Comparison of ENCODE assay signal across 18 cellular contexts in genomic region chr13:30844548-30845296, GRCh38.
DNase-seq lines count a peak whose midpoint lies in the region; ATAC-seq and TF ChIP-seq lines count a peak whose summit lies in the region.
"Had no signal": no experiment of that assay in that cellular context is flagged by ENCODE, and none has a peak within 500 bp of the region (broad histone marks: within the 10 kb centered on the region; RNA-seq: fewer than 3 reads in every experiment).

No MANE protein-coding gene starts in this region.

- in situ Hi-C loops in Panc1 (cut with HindIII; ENCODE audit: low pct_unique_long_range_greater_than_20kb, low sequenced_read_pairs), result no loop called here

- H3K36me3 Mint-ChIP-seq in activated T-helper 17 cell treated with anti-CD3 and anti-CD28 coated beads, Interleukin-2, amount 50 U/mL, for 72 hours (ENCODE audit: low read depth), result no peaks in the 10 kb centered on the region
- H3K36me3 Mint-ChIP-seq: activated naive CD4-positive, alpha-beta T cell treated with anti-CD3 and anti-CD28 coated beads, Interleukin-2, amount 50 U/mL, for 24 hours; neural progenitor cell had no signal

- intact Hi-C loops in Panc1 (cut with micrococcal nuclease; ENCODE audit: unreplicated experiment) (no loop called here), upper lobe of right lung (cut with DNase I) (no loop called here)

- H4K20me1 ChIP-seq in BLaER1 treated with 17β-estradiol and CSF1 and Interleukin-3, amounts not matched to agents 10 nM and 100 nM, result peaks cover 0 to 34% (median 5%) of the 10 kb centered on the region in 11 experiments; a peak in 8 of 22 replicates
- no peaks in the 10 kb centered on the region; the same call in 1 of the 2 replicates for H4K20me1 ChIP-seq in DND-41 (ENCODE audit: insufficient read depth, low read length)

- ATAC-seq in DND-41 (ENCODE audit: insufficient read depth, low read depth), result peak; percentile 60
- ATAC-seq in Panc1, result peak; percentile 52
- no peak for ATAC-seq in upper lobe of right lung
- no peak for ATAC-seq in activated T-helper 17 cell treated with anti-CD3 and anti-CD28 coated beads, Interleukin-2, amount 50 U/mL, for 72 hours (replicated peaks)
- ATAC-seq: body of pancreas had no signal

- peaks cover 22% of the 10 kb centered on the region for H3K4me1 Mint-ChIP-seq in activated T-helper 17 cell treated with anti-CD3 and anti-CD28 coated beads, Interleukin-2, amount 50 U/mL, for 72 hours
- H3K4me1 Mint-ChIP-seq: activated naive CD4-positive, alpha-beta T cell treated with anti-CD3 and anti-CD28 coated beads, Interleukin-2, amount 50 U/mL, for 24 hours; neural progenitor cell had no signal

- BruUV-seq in Panc1 (replicated peaks; lab: Mats Ljungman, UMichigan), result no TSS peak

- no peaks in the 10 kb centered on the region for H3K27me3 Mint-ChIP-seq in activated T-helper 17 cell treated with anti-CD3 and anti-CD28 coated beads, Interleukin-2, amount 50 U/mL, for 72 hours
- H3K27me3 Mint-ChIP-seq: activated naive CD4-positive, alpha-beta T cell treated with anti-CD3 and anti-CD28 coated beads, Interleukin-2, amount 50 U/mL, for 24 hours had no signal

- CTCF ChIA-PET in Panc1 (lab: Charles Lee), result no interaction called here

- TF ChIP-seq CTCF in DND-41 (IDR thresholded peaks at IDR 0.05; ENCODE audit: borderline replicate concordance, extremely low read depth, low read length, poor library complexity, severe bottlenecking), result no peak
- TF ChIP-seq CTCF in Panc1 (IDR thresholded peaks at IDR 0.05), result no peak
- no peak for TF ChIP-seq CTCF in upper lobe of right lung (IDR thresholded peaks at IDR 0.05)

- POLR2A ChIA-PET in Panc1 (lab: Charles Lee), result no interaction called here

- H3K27ac ChIP-seq in BLaER1 treated with 17β-estradiol and CSF1 and Interleukin-3, amounts not matched to agents 10 nM and 100 nM, result peak overlapping the region in 8 of 11 experiments; percentile 20 to 68 (median 55); a peak in 10 of 22 replicates
- H3K27ac ChIP-seq in DND-41 (ENCODE audit: low read length) (no peak overlapping the region), Panc1 (ENCODE audit: low read length) (peak overlapping the region; percentile 65; the same call in 1 of the 2 replicates), upper lobe of right lung (no peak overlapping the region)
- H3K27ac ChIP-seq: body of pancreas, neural progenitor cell, thoracic aorta had no signal

- H3K9me3 Mint-ChIP-seq in activated T-helper 17 cell treated with anti-CD3 and anti-CD28 coated beads, Interleukin-2, amount 50 U/mL, for 72 hours, result no peaks in the 10 kb centered on the region
- H3K9me3 Mint-ChIP-seq: activated naive CD4-positive, alpha-beta T cell treated with anti-CD3 and anti-CD28 coated beads, Interleukin-2, amount 50 U/mL, for 24 hours; neural progenitor cell had no signal

- H3K4me3 ChIP-seq in BLaER1 treated with 17β-estradiol and CSF1 and Interleukin-3, amounts not matched to agents 10 nM and 100 nM, result no peak overlapping the region
- no peak overlapping the region for H3K4me3 ChIP-seq in DND-41 (ENCODE audit: low read depth in 1 of 2, low read length in 2 of 2)
- no peak overlapping the region for H3K4me3 ChIP-seq in Panc1 (ENCODE audit: low read depth in 2 of 2, low read length in 2 of 2)
- no peak overlapping the region for H3K4me3 ChIP-seq in upper lobe of right lung
- H3K4me3 ChIP-seq: body of pancreas, neural progenitor cell, thoracic aorta had no signal

- H3K4me1 ChIP-seq in BLaER1 treated with 17β-estradiol and CSF1 and Interleukin-3, amounts not matched to agents 10 nM and 100 nM, result peaks cover 49 to 63% (median 55%) of the 10 kb centered on the region in 10 experiments
- H3K4me1 ChIP-seq in DND-41 (ENCODE audit: insufficient read depth, low read length) (no peaks in the 10 kb centered on the region), Panc1 (ENCODE audit: control insufficient read depth, insufficient read depth, low read length) (peaks cover 18% of the 10 kb centered on the region), upper lobe of right lung (peaks cover 8% of the 10 kb centered on the region)
- H3K4me1 ChIP-seq: body of pancreas, neural progenitor cell had no signal

- no peak overlapping the region for H3K4me3 Mint-ChIP-seq in activated T-helper 17 cell treated with anti-CD3 and anti-CD28 coated beads, Interleukin-2, amount 50 U/mL, for 72 hours
- H3K4me3 Mint-ChIP-seq: activated naive CD4-positive, alpha-beta T cell treated with anti-CD3 and anti-CD28 coated beads, Interleukin-2, amount 50 U/mL, for 24 hours; neural progenitor cell had no signal

- DNase-seq in DND-41 (peak; percentile 9), Panc1 (ENCODE audit: low read depth, low spot score) (no peak), foreskin melanocyte (peak; percentile 21), activated gamma-delta T cell (lab: John Stamatoyannopoulos, UW) (no peak), upper lobe of right lung (no peak), T1000 (lab: John Stamatoyannopoulos, UW) (no peak)
- DNase-seq: activated CD4-positive, alpha-beta T cell treated with anti-CD3 and anti-CD28 coated beads for 48 hours; body of pancreas; cortex of kidney; DMS79 treated with DMSO at 0.1 percent for 48 hours; H7; KG1; NCI-H1105 had no signal

- H3K79me2 ChIP-seq in DND-41 (ENCODE audit: insufficient read depth, low read length), result no peaks in the 10 kb centered on the region

- H3K27ac Mint-ChIP-seq in activated T-helper 17 cell treated with anti-CD3 and anti-CD28 coated beads, Interleukin-2, amount 50 U/mL, for 72 hours, result no peak overlapping the region

- peak overlapping the region in 1 of 11 experiments; percentile 49; a peak in 2 of 22 replicates for H3K9ac ChIP-seq in BLaER1 treated with 17β-estradiol and CSF1 and Interleukin-3, amounts not matched to agents 10 nM and 100 nM
- no peak overlapping the region for H3K9ac ChIP-seq in DND-41 (ENCODE audit: low read depth, low read length)
- H3K9ac ChIP-seq: neural progenitor cell had no signal

- H3K27me3 ChIP-seq in BLaER1 treated with 17β-estradiol and CSF1 and Interleukin-3, amounts not matched to agents 10 nM and 100 nM, result peaks cover 0 to 42% (median 0%) of the 10 kb centered on the region in 11 experiments; a peak in 5 of 22 replicates
- H3K27me3 ChIP-seq in DND-41 (ENCODE audit: insufficient read depth, low read length, poor library complexity), result no peaks in the 10 kb centered on the region
- H3K27me3 ChIP-seq in Panc1 (ENCODE audit: control insufficient read depth, insufficient read depth, low read length), result no peaks in the 10 kb centered on the region
- no peaks in the 10 kb centered on the region for H3K27me3 ChIP-seq in upper lobe of right lung
- H3K27me3 ChIP-seq: body of pancreas, neural progenitor cell had no signal

- peaks cover 0 to 19% (median 3%) of the 10 kb centered on the region in 11 experiments; a peak in 6 of 22 replicates for H3K9me3 ChIP-seq in BLaER1 treated with 17β-estradiol and CSF1 and Interleukin-3, amounts not matched to agents 10 nM and 100 nM (replicated peaks in 1 of 11)
- H3K9me3 ChIP-seq in DND-41 (ENCODE audit: insufficient read depth, low read length, severe bottlenecking), result no peaks in the 10 kb centered on the region
- no peaks in the 10 kb centered on the region for H3K9me3 ChIP-seq in Panc1 (ENCODE audit: control insufficient read depth, insufficient read depth, low read depth, low read length)
- no peaks in the 10 kb centered on the region for H3K9me3 ChIP-seq in upper lobe of right lung
- H3K9me3 ChIP-seq: body of pancreas, thoracic aorta had no signal

- H2AFZ ChIP-seq in DND-41 (ENCODE audit: low read depth, low read length), result no peak overlapping the region
- H2AFZ ChIP-seq: neural progenitor cell had no signal

- H3K36me3 ChIP-seq in BLaER1 treated with 17β-estradiol and CSF1 and Interleukin-3, amounts not matched to agents 10 nM and 100 nM, result no peaks in the 10 kb centered on the region
- H3K36me3 ChIP-seq in DND-41 (ENCODE audit: insufficient read depth, low read length) (no peaks in the 10 kb centered on the region), Panc1 (ENCODE audit: control insufficient read depth, insufficient read depth, low read length) (no peaks in the 10 kb centered on the region), upper lobe of right lung (no peaks in the 10 kb centered on the region)
- H3K36me3 ChIP-seq: neural progenitor cell, thoracic aorta had no signal

- H3K4me2 ChIP-seq in BLaER1 treated with 17β-estradiol and CSF1 and Interleukin-3, amounts not matched to agents 10 nM and 100 nM, result peak overlapping the region; percentile 39 to 83 (median 73)
- H3K4me2 ChIP-seq in DND-41 (ENCODE audit: insufficient read depth, low read length), result no peak overlapping the region
- H3K4me2 ChIP-seq: neural progenitor cell had no signal

Comparison
In these comparisons a context has a peak if more than half of its experiments do, and no peak if none do; other contexts are left out.
1. H3K27ac ChIP-seq: peak in BLaER1 treated with 17β-estradiol and CSF1 and Interleukin-3, amounts not matched to agents 10 nM and 100 nM (8 of 11) and Panc1 (single experiment); none in DND-41 (single experiment) and upper lobe of right lung (single experiment).
2. ATAC-seq: peak in DND-41 (single experiment) and Panc1 (single experiment); none in upper lobe of right lung (single experiment) and activated T-helper 17 cell treated with anti-CD3 and anti-CD28 coated beads, Interleukin-2, amount 50 U/mL, for 72 hours (single experiment).
3. DNase-seq: peak in DND-41 (single experiment) and foreskin melanocyte (single experiment); none in Panc1 (single experiment), activated gamma-delta T cell (single experiment), upper lobe of right lung (single experiment) and T1000 (single experiment).